In genomic region chr1:153733970-153734369, GRCh38 we compare ENCODE assay signal across 1 cellular context.
TF ChIP-seq lines count a peak whose summit lies in the region.

No MANE protein-coding gene starts in this region.

TF ChIP-seq in GM23338, 12 proteins besides CTCF, POLR2A, EP300 and RAD21 (continued from another document):
- TF ChIP-seq ZNF462 (CRISPR knock-in tag; IDR thresholded peaks at IDR 0.05) (no peak), ZNF114 (CRISPR knock-in tag; IDR thresholded peaks at IDR 0.05) (no peak), NANOG (IDR thresholded peaks at IDR 0.05; ENCODE audit: borderline replicate concordance) (no peak), EZH2 (IDR thresholded peaks at IDR 0.05; ENCODE audit: low read depth, unreplicated experiment) (no peak), JUNB (IDR thresholded peaks at IDR 0.05; ENCODE audit: unreplicated experiment) (no peak), EZH2phosphoT487 (IDR thresholded peaks at IDR 0.05; ENCODE audit: unreplicated experiment) (no peak), CREB1 (CRISPR knock-in tag; IDR thresholded peaks at IDR 0.05; ENCODE audit: low read depth) (no peak), ETS1 (IDR thresholded peaks at IDR 0.05) (no peak)
